Comparison of ENCODE assay signal across 1 cellular context in the genomic region with DNA sequence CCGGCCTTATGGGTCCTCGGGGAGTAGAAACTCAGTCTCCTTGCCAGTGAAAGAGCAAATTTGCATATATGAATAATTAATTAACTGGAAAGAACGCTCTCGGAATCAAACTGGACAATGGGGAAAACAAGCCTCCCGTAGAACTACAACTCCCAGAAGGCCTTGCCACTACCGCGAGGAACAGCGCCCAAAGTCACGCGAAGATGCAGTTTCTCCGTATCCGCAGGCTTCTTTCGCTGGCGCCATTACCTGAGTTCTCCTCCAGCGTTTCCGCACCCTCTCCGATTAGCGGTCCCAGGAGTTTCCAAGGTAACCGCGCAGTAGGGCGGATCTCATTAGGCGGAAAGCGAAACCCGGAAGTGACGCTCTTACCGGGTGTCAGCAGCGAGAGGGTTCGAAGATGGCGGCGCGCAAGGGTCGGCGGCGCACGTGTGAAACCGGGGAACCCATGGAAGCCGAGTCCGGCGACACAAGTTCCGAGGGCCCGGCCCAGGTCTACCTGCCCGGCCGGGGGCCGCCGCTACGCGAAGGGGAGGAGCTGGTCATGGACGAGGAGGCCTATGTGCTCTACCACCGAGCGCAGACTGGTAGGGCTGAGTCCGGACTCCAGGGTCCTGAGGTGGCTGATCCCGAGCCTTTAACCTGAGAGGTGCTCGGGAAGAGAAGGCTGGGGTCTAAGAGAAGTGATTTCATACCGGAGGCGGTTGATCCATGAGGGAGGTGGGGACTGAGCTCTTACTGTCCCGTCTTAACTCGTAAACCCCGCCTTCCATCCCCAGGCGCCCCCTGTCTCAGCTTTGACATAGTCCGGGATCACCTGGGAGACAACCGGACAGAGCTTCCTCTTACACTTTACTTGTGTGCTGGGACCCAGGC.
TF ChIP-seq lines count a peak whose summit lies in the region.

A gene (plus strand): TSS at position 378 of the 876 bp plus-strand sequence. CDS start 23 bp downstream, at position 401.

TF ChIP-seq in GM23338, 12 proteins besides CTCF, POLR2A, EP300 and RAD21 (continued from another document):
- TF ChIP-seq NANOG (IDR thresholded peaks at IDR 0.05; ENCODE audit: borderline replicate concordance) = no peak
- peak; percentile 91 for TF ChIP-seq CREB1 (CRISPR knock-in tag; IDR thresholded peaks at IDR 0.05; ENCODE audit: low read depth)
- TF ChIP-seq, protein P1, sequence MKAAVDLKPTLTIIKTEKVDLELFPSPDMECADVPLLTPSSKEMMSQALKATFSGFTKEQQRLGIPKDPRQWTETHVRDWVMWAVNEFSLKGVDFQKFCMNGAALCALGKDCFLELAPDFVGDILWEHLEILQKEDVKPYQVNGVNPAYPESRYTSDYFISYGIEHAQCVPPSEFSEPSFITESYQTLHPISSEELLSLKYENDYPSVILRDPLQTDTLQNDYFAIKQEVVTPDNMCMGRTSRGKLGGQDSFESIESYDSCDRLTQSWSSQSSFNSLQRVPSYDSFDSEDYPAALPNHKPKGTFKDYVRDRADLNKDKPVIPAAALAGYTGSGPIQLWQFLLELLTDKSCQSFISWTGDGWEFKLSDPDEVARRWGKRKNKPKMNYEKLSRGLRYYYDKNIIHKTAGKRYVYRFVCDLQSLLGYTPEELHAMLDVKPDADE (IDR thresholded peaks at IDR 0.05) = peak; percentile 84
